8 cellular contexts compared by ENCODE assay signal in the genomic region with DNA sequence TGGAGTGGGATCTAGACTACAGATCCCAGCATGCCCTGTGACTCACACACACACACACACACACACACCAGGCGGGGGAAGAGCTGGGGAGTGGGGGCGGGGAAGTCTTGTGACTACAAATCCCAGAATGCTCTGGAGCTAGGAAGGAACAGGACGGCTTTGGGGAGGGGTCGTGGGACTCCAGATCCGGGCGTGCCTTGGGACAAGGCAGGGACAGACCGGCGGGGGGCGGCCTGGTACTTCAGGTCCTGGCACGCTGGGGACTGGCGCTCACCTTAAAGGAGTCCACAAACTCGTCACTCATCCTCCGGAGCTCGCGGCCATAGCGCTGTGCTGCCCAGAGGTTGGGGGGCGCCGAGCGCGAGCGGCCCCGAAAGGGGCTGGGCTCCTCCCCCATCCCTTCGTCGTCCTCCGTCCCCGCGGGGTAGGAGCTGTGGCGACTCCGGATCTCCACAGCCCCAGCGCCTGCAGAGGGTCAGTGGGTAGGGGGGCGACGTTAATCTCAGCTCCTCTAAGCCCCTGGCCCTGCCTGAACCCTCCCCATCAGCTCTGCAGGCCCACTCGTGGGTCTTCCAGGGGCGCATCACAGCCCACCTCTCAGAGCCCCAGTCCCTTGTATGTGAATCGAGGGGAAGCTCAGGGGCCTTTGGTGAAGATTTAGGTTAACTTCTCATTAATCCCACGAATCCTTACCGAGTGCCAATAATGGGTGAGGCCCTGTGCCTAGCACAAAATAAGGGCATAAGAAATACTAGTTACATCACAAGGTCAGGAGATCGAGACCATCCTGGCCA. TPM values are rescaled to one million over a fixed set of nuclear protein-coding genes. Genes with fewer than 3 reads are reported as not detected.
DNase-seq lines count a peak whose midpoint lies in the region; ATAC-seq and TF ChIP-seq lines count a peak whose summit lies in the region.

No MANE protein-coding gene starts in this region.

- TF ChIP-seq CTCF in PC-9 (conservative IDR thresholded peaks at IDR 0.05) = peak; percentile 43; the same call in 1 of the 2 replicates

- H3K4me1 ChIP-seq in PC-9 (replicated peaks; ENCODE audit: insufficient read depth) (peaks cover 38% of the 10 kb centered on the region), mucosa of rectum (ENCODE audit: control insufficient read depth in 2 of 2, insufficient read depth in 2 of 2, low read length in 2 of 2) (peaks cover 39 to 46% of the 10 kb centered on the region in 2 donors)

- H3K27ac Mint-ChIP-seq in activated T-cell treated with anti-CD3 and anti-CD28 coated beads, Interleukin-2, amount 50 U/mL, for 24 hours = peak overlapping the region; percentile 99

- intact Hi-C loops in PC-9 (cut with micrococcal nuclease; ENCODE audit: unreplicated experiment) = loop anchor here (1.0 kb wide), 1 partner anchor 84 kb away; no protein-coding TSS in a partner anchor

- peaks cover 25% of the 10 kb centered on the region for H3K79me2 ChIP-seq in PC-9 (ENCODE audit: low read depth)

- peak overlapping the region; percentile 89 to 90 for H3K9ac ChIP-seq in mucosa of rectum (ENCODE audit: low read depth in 1 of 2, low read length in 2 of 2)

- BruUV-seq in PC-9 (replicated peaks; lab: Mats Ljungman, UMichigan) = TSS peak; percentile 9

- peak overlapping the region; percentile 76 for H2AFZ ChIP-seq in PC-9

- no peaks in the 10 kb centered on the region for H3K9me2 ChIP-seq in PC-9 (ENCODE audit: insufficient read depth)

- no peaks in the 10 kb centered on the region for H4K20me1 ChIP-seq in PC-9 (ENCODE audit: insufficient read depth)

- no peaks in the 10 kb centered on the region for H3K9me3 Mint-ChIP-seq in activated T-cell treated with anti-CD3 and anti-CD28 coated beads, Interleukin-2, amount 50 U/mL, for 24 hours

- H3K36me3 ChIP-seq in PC-9 (ENCODE audit: low read depth) = no peaks in the 10 kb centered on the region
- H3K36me3 ChIP-seq in mucosa of rectum (ENCODE audit: control insufficient read depth in 2 of 2, insufficient read depth in 2 of 2, low read length in 2 of 2) = peaks cover 2 to 6% of the 10 kb centered on the region in 2 donors

- peak; percentile 41 for TF ChIP-seq POLR2A in erythroblast (IDR thresholded peaks at IDR 0.05; ENCODE audit: low read length)

- peaks cover 67% of the 10 kb centered on the region for H3F3A ChIP-seq in PC-9 (ENCODE audit: insufficient read depth, low read depth)

- no peaks in the 10 kb centered on the region for H3K27me3 Mint-ChIP-seq in activated T-cell treated with anti-CD3 and anti-CD28 coated beads, Interleukin-2, amount 50 U/mL, for 24 hours

- H3K9me3 ChIP-seq in PC-9 (ENCODE audit: insufficient read depth, low read depth) (no peaks in the 10 kb centered on the region), mucosa of rectum (ENCODE audit: control insufficient read depth in 2 of 2, low read length in 2 of 2) (no peaks in the 10 kb centered on the region)

- DNase-seq in DMS 273 treated with DMSO at 0.1 percent for 48 hours (lab: John Stamatoyannopoulos, UW) = peak; percentile 55
- DNase-seq in HuH-7.5 (ENCODE audit: low spot score) = peak; percentile 62
- peak; percentile 89 to 91 for DNase-seq in PC-9
- peak; percentile 85 for DNase-seq in activated T-cell treated with anti-CD3 and anti-CD28 coated beads, Interleukin-2, amount 50 U/mL, for 24 hours
- DNase-seq in erythroblast (lab: John Stamatoyannopoulos, UW) = peak; percentile 88 to 89
- DNase-seq in stimulated activated CD8-positive, alpha-beta memory T cell treated with anti-CD3 and anti-CD28 coated beads, Interleukin-4, amount 100 ng/mL, for 1 hour (ENCODE audit: low read depth in 2 of 2, low spot score in 1 of 2) = peak; percentile 62 to 66

- H3K4me2 ChIP-seq in PC-9 = peak overlapping the region; percentile 84

- ATAC-seq in HG02981 (IDR thresholded peaks at IDR 0.05; ENCODE audit: unreplicated experiment) = no peak

- H3K36me3 Mint-ChIP-seq in activated T-cell treated with anti-CD3 and anti-CD28 coated beads, Interleukin-2, amount 50 U/mL, for 24 hours (ENCODE audit: low read depth) = peaks cover 42% of the 10 kb centered on the region

- H3K4me3 Mint-ChIP-seq in activated T-cell treated with anti-CD3 and anti-CD28 coated beads, Interleukin-2, amount 50 U/mL, for 24 hours = peak overlapping the region; percentile 86

- H3K4me1 Mint-ChIP-seq in activated T-cell treated with anti-CD3 and anti-CD28 coated beads, Interleukin-2, amount 50 U/mL, for 24 hours (ENCODE audit: low read depth) = peaks cover 25% of the 10 kb centered on the region

- H3K4me3 ChIP-seq in PC-9 (peak overlapping the region; percentile 66), mucosa of rectum (ENCODE audit: low read length in 2 of 2) (peak overlapping the region; percentile 76 to 92)

- H3K27me3 ChIP-seq in PC-9 (ENCODE audit: insufficient read depth, low read depth) = no peaks in the 10 kb centered on the region
- H3K27me3 ChIP-seq in mucosa of rectum (ENCODE audit: control insufficient read depth in 2 of 2, insufficient read depth in 2 of 2, low read length in 2 of 2) = no peaks in the 10 kb centered on the region

- H3K27ac ChIP-seq in PC-9 = peak overlapping the region; percentile 59
- H3K27ac ChIP-seq in mucosa of rectum (ENCODE audit: low read depth in 2 of 2, low read length in 2 of 2) = peak overlapping the region; percentile 95 to 98

- CTCF ChIA-PET in PC-9 (lab: Charles Lee) = interaction anchor here (0.5 to 2.1 kb wide), 13 partner anchors 13 to 508 kb away, joined by 3 to 12 read pairs (median 4); partner anchors contain the start of genes BAD, CATSPERZ, FKBP2 and TRMT112

- POLR2A ChIA-PET in PC-9 (lab: Charles Lee; ENCODE audit: unreplicated experiment) = interaction anchor here (0.5 to 1.0 kb wide), 13 partner anchors 13 to 557 kb away, joined by 3 to 22 read pairs (median 7); partner anchors contain the start of genes BAD and PPP1R14B

RNA-seq across cellular contexts. Expression of gene BAD, which starts 12.9 kb away (rescaled TPM):
- 94.3 and 94.4 TPM in 2 replicates for total RNA-seq in PC-9 (2021)

RNA-seq across cellular contexts. Expression of gene GPR137, which starts 14.1 kb away (rescaled TPM):
- total RNA-seq in PC-9 (2021) = 72.8 and 110 TPM in 2 replicates

RNA-seq across cellular contexts. Expression of gene KCNK4, which starts 19.6 kb away (rescaled TPM):
- 0.53 and 0.57 TPM in 2 replicates for total RNA-seq in PC-9 (2021)

RNA-seq across cellular contexts. Expression of gene PLCB3, which starts 20.2 kb away (rescaled TPM):
- total RNA-seq in PC-9 (2021) = 73.2 and 79.6 TPM in 2 replicates

RNA-seq across cellular contexts. Expression of gene PPP1R14B, which starts 24.8 kb away (rescaled TPM):
- 385 and 435 TPM in 2 replicates for total RNA-seq in PC-9 (2021)
